In the genomic region with DNA sequence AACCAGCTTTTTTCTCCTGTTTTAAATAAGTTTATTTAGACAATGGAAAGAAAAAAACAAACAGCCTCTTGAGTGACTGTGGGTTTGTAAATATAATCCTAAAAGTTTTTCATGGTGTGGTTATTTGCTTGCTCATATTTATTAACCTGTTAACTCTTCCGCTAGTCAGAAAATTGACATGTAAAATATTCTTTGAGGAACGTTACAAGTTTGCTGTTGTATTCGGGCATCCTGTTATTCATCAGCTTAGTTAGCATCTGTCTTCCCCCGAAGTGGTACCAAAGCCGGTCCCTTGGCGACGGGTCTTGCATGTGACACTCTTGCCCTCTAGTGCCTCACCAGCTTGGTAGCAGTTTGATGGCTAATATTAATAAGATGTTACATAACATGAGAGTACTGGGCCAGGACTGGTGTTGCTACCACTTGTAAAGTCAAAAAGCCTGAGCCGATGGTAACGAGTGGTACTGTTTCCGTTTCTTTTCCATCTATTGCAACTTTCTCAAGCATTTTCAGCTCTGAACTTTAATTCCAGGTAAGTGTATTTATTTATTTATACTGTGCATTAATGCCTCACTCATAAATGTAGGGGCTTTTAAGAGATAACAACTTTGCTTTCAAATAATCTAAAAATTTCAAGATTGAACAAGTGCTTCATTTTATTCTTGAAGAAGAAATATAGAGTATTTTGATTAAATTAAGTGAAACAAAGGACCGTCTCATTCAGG, we compare ENCODE assay signal across 8 cellular contexts. TPM values are rescaled to one million over a fixed set of nuclear protein-coding genes. Genes with fewer than 3 reads are reported as not detected.
DNase-seq lines count a peak whose midpoint lies in the region; ATAC-seq and TF ChIP-seq lines count a peak whose summit lies in the region.

A gene (plus strand): TSS at position 426 of the 725 bp plus-strand sequence. CDS start 19,425 bp downstream, outside the sequence.

- H3K27me3 ChIP-seq in DOHH2 (ENCODE audit: control insufficient read depth, low read length): no peaks in the 10 kb centered on the region
- no peaks in the 10 kb centered on the region for H3K27me3 ChIP-seq in SJCRH30
- peaks cover 0 to 13% (median 0%) of the 10 kb centered on the region in 45 donors for H3K27me3 ChIP-seq in dorsolateral prefrontal cortex
- peaks cover 0 to 3% (median 1%) of the 10 kb centered on the region in 4 donors for H3K27me3 ChIP-seq in upper lobe of left lung

- no peak within 1 kb of the TSS for H3K4me2 ChIP-seq in DOHH2 (ENCODE audit: low read length)

- no peaks in the 10 kb centered on the region for H3K36me3 ChIP-seq in DOHH2 (ENCODE audit: control insufficient read depth, low read length)
- H3K36me3 ChIP-seq in SJCRH30: no peaks in the 10 kb centered on the region
- no peaks in the 10 kb centered on the region for H3K36me3 ChIP-seq in upper lobe of left lung

- 10 to 15% methylated on average over 11 of the region's 11 CpGs for WGBS in upper lobe of left lung, 2 donors

- H3K9me2 ChIP-seq in DOHH2 (replicated peaks; ENCODE audit: control insufficient read depth, low read length): no peaks in the 10 kb centered on the region

- intact Hi-C loops in dorsolateral prefrontal cortex (cut with DNase I): loop anchor here (5.0 to 10.0 kb wide), 3 partner anchors 191 to 902 kb away; no protein-coding TSS in a partner anchor

- H3K4me1 ChIP-seq in DOHH2 (ENCODE audit: control insufficient read depth, low read length): no peaks in the 10 kb centered on the region
- 0 out of 2 replicates have a peak, but pooled peaks cover 6% of the 10 kb centered on the region for H3K4me1 ChIP-seq in SJCRH30
- peaks cover 5 to 14% (median 10%) of the 10 kb centered on the region in 4 donors for H3K4me1 ChIP-seq in upper lobe of left lung

- H3K4me3 ChIP-seq in DOHH2 (ENCODE audit: low read length) (no peak within 1 kb of the TSS), SJCRH30 (peak within 1 kb of the TSS; percentile 78), dorsolateral prefrontal cortex (peak within 1 kb of the TSS; percentile 50 to 87 (median 71)), upper lobe of left lung (peak within 1 kb of the TSS in 3 of 4 donors; percentile 40 to 53 (median 52))

- no peak for TF ChIP-seq POLR2A in upper lobe of left lung (IDR thresholded peaks at IDR 0.05)

- no peaks in the 10 kb centered on the region for H3K79me2 ChIP-seq in DOHH2 (ENCODE audit: control insufficient read depth, low read length)

- H4K20me1 ChIP-seq in DOHH2 (ENCODE audit: control insufficient read depth, insufficient read depth, low read depth, low read length): no peaks in the 10 kb centered on the region

- H3K9me3 ChIP-seq in DOHH2 (ENCODE audit: control insufficient read depth, insufficient read depth, low read length) (no peaks in the 10 kb centered on the region), SJCRH30 (replicated peaks) (no peaks in the 10 kb centered on the region), upper lobe of left lung (no peaks in the 10 kb centered on the region)

- ATAC-seq in GM21515 (IDR thresholded peaks at IDR 0.05; ENCODE audit: unreplicated experiment) (peak; percentile 44), upper lobe of left lung (ENCODE audit: low FRiP score in 2 of 2) (peak; percentile 55 to 70), HG03095 (IDR thresholded peaks at IDR 0.05; ENCODE audit: unreplicated experiment) (no peak)

- TF ChIP-seq CTCF in DOHH2 (IDR thresholded peaks at IDR 0.05; ENCODE audit: low read depth, low read length, poor library complexity, severe bottlenecking): peak; percentile 12
- peak; percentile 50; the same call in 1 of the 2 replicates for TF ChIP-seq CTCF in LNCAP (IDR thresholded peaks at IDR 0.05)
- peak in 55 of 56 donors; percentile 36 to 79 (median 62) for TF ChIP-seq CTCF in dorsolateral prefrontal cortex (IDR thresholded peaks at IDR 0.05 in 54 of 56, conservative IDR thresholded peaks at IDR 0.05 in 2 of 56; ENCODE audit: low read depth in 1 of 56, partially characterized antibody in 56 of 56)
- peak in 2 of 6 experiments; percentile 9 to 37 for TF ChIP-seq CTCF in upper lobe of left lung (IDR thresholded peaks at IDR 0.05)

- no peaks in the 10 kb centered on the region for H3F3A ChIP-seq in DOHH2 (ENCODE audit: control insufficient read depth, insufficient read depth)

- H3K27ac ChIP-seq in DOHH2 (ENCODE audit: low read depth, low read length) (no peak within 1 kb of the TSS), SJCRH30 (peak within 1 kb of the TSS; percentile 82), dorsolateral prefrontal cortex (peak within 1 kb of the TSS in 56 of 59 donors; percentile 23 to 92 (median 79)), upper lobe of left lung (peak within 1 kb of the TSS in 1 of 4 donors; percentile 45)

- DNase-seq in SJCRH30 (peak; percentile 90 to 95), dorsolateral prefrontal cortex (peak; percentile 43 to 86 (median 82)), lung microvascular endothelial cell (ENCODE audit: low read depth in 2 of 2) (peak; percentile 34 to 84), upper lobe of left lung (peak in 1 of 2 donors; percentile 65)

- no peak for TF ChIP-seq EP300 in upper lobe of left lung (IDR thresholded peaks at IDR 0.05)

RNA-seq across cellular contexts. Expression of the gene that starts here (rescaled TPM):
- total RNA-seq in SJCRH30 (2014; rRNA removed; shearing (Covaris generic)): 1.7 and 1.9 TPM in 2 replicates
- 10 to 100 TPM in 117 of 120 experiments, 1 to 10 TPM in 3; 5.4 to 45.3 (median 23.4) TPM for total RNA-seq in dorsolateral prefrontal cortex
- total RNA-seq in lung microvascular endothelial cell: 2.2 TPM in 1 of 2 replicates, not detected in the other
- under 1 TPM in 2 of 6 donors, not detected in 4; 0.11 to 0.13 TPM for total RNA-seq in upper lobe of left lung

Comparison
In these comparisons a context has a peak if more than half of its experiments do, and no peak if none do; other contexts are left out.
1. Peak in ATAC-seq and H3K4me3 ChIP-seq in upper lobe of left lung; RNA of the gene not detected or under 1 TPM.